8 cellular contexts compared by ENCODE assay signal in the genomic region with DNA sequence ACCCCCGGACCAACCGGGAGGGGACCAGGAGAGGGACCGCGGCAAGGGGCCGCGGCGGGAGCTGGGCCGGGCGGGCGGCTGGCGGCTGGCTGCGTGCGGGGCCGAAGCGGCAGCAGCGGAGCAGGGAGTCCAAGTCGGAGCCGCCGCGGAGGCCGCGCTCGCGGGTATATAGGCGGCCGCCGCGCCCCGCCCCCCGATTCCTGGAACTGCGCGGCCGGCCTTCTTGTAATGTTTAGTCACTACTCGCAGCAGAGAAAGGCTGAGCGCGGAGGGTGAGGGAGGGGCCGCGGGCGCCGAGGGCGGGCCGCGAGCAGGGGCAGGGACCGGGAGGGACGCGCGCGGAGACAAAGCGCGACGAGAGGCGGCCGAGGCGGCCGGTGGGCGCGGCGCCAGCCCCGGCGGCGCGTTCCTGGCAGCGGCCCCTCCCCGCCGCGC. TPM values are rescaled to one million over a fixed set of nuclear protein-coding genes. Genes with fewer than 3 reads are reported as not detected.
DNase-seq lines count a peak whose midpoint lies in the region; ATAC-seq and TF ChIP-seq lines count a peak whose summit lies in the region.

TSS of gene SOCS3 (minus strand) at position 142 of the 435 bp plus-strand sequence. CDS start 982 bp downstream, outside the sequence.

- H3K9me3 ChIP-seq in DND-41 (ENCODE audit: insufficient read depth, low read length, severe bottlenecking): no peaks in the 10 kb centered on the region

- peak within 1 kb of the TSS; percentile 23 to 58; a peak in 3 of 4 replicates for H3K4me3 ChIP-seq in DND-41 (ENCODE audit: low read depth in 1 of 2, low read length in 2 of 2)

- H3K36me3 Mint-ChIP-seq in HFFc6 (ENCODE audit: low read depth) (peaks cover 22% of the 10 kb centered on the region), progenitor cell of endocrine pancreas (ENCODE audit: insufficient read depth) (peaks cover 4% of the 10 kb centered on the region), type B pancreatic cell (peaks cover 4% of the 10 kb centered on the region)

- H3K27me3 Mint-ChIP-seq in HFFc6 (ENCODE audit: insufficient read depth): peaks cover 27% of the 10 kb centered on the region
- H3K27me3 Mint-ChIP-seq in progenitor cell of endocrine pancreas: peaks cover 34% of the 10 kb centered on the region
- H3K27me3 Mint-ChIP-seq in type B pancreatic cell: no peaks in the 10 kb centered on the region

- H3K27ac Mint-ChIP-seq in HFFc6: peak within 1 kb of the TSS; percentile 98
- peak within 1 kb of the TSS; percentile 93 for H3K27ac Mint-ChIP-seq in progenitor cell of endocrine pancreas
- H3K27ac Mint-ChIP-seq in type B pancreatic cell: peak within 1 kb of the TSS; percentile 82

- H4K20me1 ChIP-seq in DND-41 (ENCODE audit: insufficient read depth, low read length): peaks cover 15% of the 10 kb centered on the region; the same call in 1 of the 2 replicates

- H3K4me1 Mint-ChIP-seq in HFFc6 (ENCODE audit: low read depth) (peaks cover 37% of the 10 kb centered on the region), progenitor cell of endocrine pancreas (ENCODE audit: low read depth) (peaks cover 21% of the 10 kb centered on the region), type B pancreatic cell (ENCODE audit: unreplicated experiment) (peaks cover 43% of the 10 kb centered on the region)

- peaks cover 9% of the 10 kb centered on the region for H3K27me3 ChIP-seq in DND-41 (ENCODE audit: insufficient read depth, low read length, poor library complexity)

- TF ChIP-seq CTCF in DND-41 (IDR thresholded peaks at IDR 0.05; ENCODE audit: borderline replicate concordance, extremely low read depth, low read length, poor library complexity, severe bottlenecking) (no peak), HFFc6 (IDR thresholded peaks at IDR 0.05) (no peak), progenitor cell of endocrine pancreas (IDR thresholded peaks at IDR 0.05; ENCODE audit: unreplicated experiment) (no peak), type B pancreatic cell (conservative IDR thresholded peaks at IDR 0.05) (no peak)

- H3K9ac ChIP-seq in DND-41 (ENCODE audit: low read depth, low read length): peak within 1 kb of the TSS; percentile 66

- H3K79me2 ChIP-seq in DND-41 (ENCODE audit: insufficient read depth, low read length): no peaks in the 10 kb centered on the region

- H2AFZ ChIP-seq in DND-41 (ENCODE audit: low read depth, low read length): peak within 1 kb of the TSS; percentile 80

- no peaks in the 10 kb centered on the region for H3K9me3 Mint-ChIP-seq in HFFc6
- no peaks in the 10 kb centered on the region for H3K9me3 Mint-ChIP-seq in progenitor cell of endocrine pancreas (ENCODE audit: low read depth)
- H3K9me3 Mint-ChIP-seq in type B pancreatic cell: no peaks in the 10 kb centered on the region

- H3K27ac ChIP-seq in DND-41 (ENCODE audit: low read length): peak within 1 kb of the TSS; percentile 44

- peaks cover 19% of the 10 kb centered on the region for H3K4me1 ChIP-seq in DND-41 (ENCODE audit: insufficient read depth, low read length)

- no peaks in the 10 kb centered on the region for H3K36me3 ChIP-seq in DND-41 (ENCODE audit: insufficient read depth, low read length)

- DNase-seq in DND-41 (peak; percentile 95), HFFc6 (peak; percentile 97), NCI-H1694 (lab: John Stamatoyannopoulos, UW) (peak; percentile 69), T-helper 2 cell (peak; percentile 87 to 99 (median 95)), amniotic stem cell (lab: John Stamatoyannopoulos, UW) (peak; percentile 93), left cardiac atrium (peak; percentile 96), progenitor cell of endocrine pancreas (ENCODE audit: low spot score, unreplicated experiment) (peak; percentile 83), type B pancreatic cell (ENCODE audit: extremely low spot score, unreplicated experiment) (peak; percentile 95)

- intact Hi-C loops in left cardiac atrium (cut with DNase I): loop anchor here (1.0 to 5.0 kb wide), 4 partner anchors 37 to 68 kb away; no protein-coding TSS in a partner anchor

- peak within 1 kb of the TSS; percentile 86 for H3K4me2 ChIP-seq in DND-41 (ENCODE audit: insufficient read depth, low read length)

- ATAC-seq in DND-41 (ENCODE audit: insufficient read depth, low read depth) (peak; percentile 87), left cardiac atrium (peak; percentile 83 to 88)

- H3K4me3 Mint-ChIP-seq in HFFc6 (peak within 1 kb of the TSS; percentile 93), progenitor cell of endocrine pancreas (ENCODE audit: low read depth) (peak within 1 kb of the TSS; percentile 79), type B pancreatic cell (peak within 1 kb of the TSS; percentile 86)

RNA-seq across cellular contexts. Expression of gene SOCS3, which starts in this region (rescaled TPM):
- 10 to 100 TPM; 27.4 to 37.2 (median 33.2) TPM for total RNA-seq in HFFc6 (2021; fragmentation: NEBNext Ultra II Directional; extraction: Animal tissue kit (Norgen Biotek cat#: 25700))
- total RNA-seq in left cardiac atrium: 10 to 100 TPM; 15.1 to 78.1 TPM
- 5.4 and 5.8 TPM in 2 replicates for total RNA-seq in progenitor cell of endocrine pancreas
- 16.9 and 21.1 TPM in 2 replicates for total RNA-seq in type B pancreatic cell (ENCODE audit: low replicate concordance)

Comparison
In these comparisons a context has a peak if more than half of its experiments do, and no peak if none do; other contexts are left out.
1. Peak in every context shown above with its lines: DNase-seq, ATAC-seq, H3K4me3 ChIP-seq and H3K27ac ChIP-seq.